In genomic region chr1:31705080-31705866, GRCh38 we compare ENCODE assay signal across 9 cellular contexts. TPM values are rescaled to one million over a fixed set of nuclear protein-coding genes. Genes with fewer than 3 reads are reported as not detected.
DNase-seq lines count a peak whose midpoint lies in the region; ATAC-seq and TF ChIP-seq lines count a peak whose summit lies in the region.
"Had no signal": no experiment of that assay in that cellular context is flagged by ENCODE, and none has a peak within 500 bp of the region (broad histone marks: within the 10 kb centered on the region; RNA-seq: fewer than 3 reads in every experiment).

No MANE protein-coding gene starts in this region.

- no peak for TF ChIP-seq POLR2A in esophagus squamous epithelium (IDR thresholded peaks at IDR 0.05)

- H3K36me3 ChIP-seq in Karpas-422 (ENCODE audit: insufficient read depth, low read length), result no peaks in the 10 kb centered on the region
- no peaks in the 10 kb centered on the region for H3K36me3 ChIP-seq in esophagus squamous epithelium
- no peaks in the 10 kb centered on the region for H3K36me3 ChIP-seq in neural progenitor cell
- no peaks in the 10 kb centered on the region for H3K36me3 ChIP-seq in thoracic aorta

- no peaks in the 10 kb centered on the region for H3K9me3 ChIP-seq in CD4-positive, alpha-beta T cell (ENCODE audit: control insufficient read depth, low read length)
- no peaks in the 10 kb centered on the region for H3K9me3 ChIP-seq in Karpas-422 (ENCODE audit: low read length)
- H3K9me3 ChIP-seq in esophagus squamous epithelium, result no peaks in the 10 kb centered on the region
- H3K9me3 ChIP-seq in neural progenitor cell (ENCODE audit: low read depth), result no peaks in the 10 kb centered on the region
- no peaks in the 10 kb centered on the region for H3K9me3 ChIP-seq in thoracic aorta

- no peaks in the 10 kb centered on the region for H3K9me3 Mint-ChIP-seq in CD4-positive, alpha-beta T cell
- no peaks in the 10 kb centered on the region for H3K9me3 Mint-ChIP-seq in neural progenitor cell

- H3K9ac ChIP-seq in Karpas-422 (ENCODE audit: low read length) (0 out of 2 replicates have a peak overlapping the region, but pooled peaks have one; percentile 13), neural progenitor cell (no peak overlapping the region)

- H3K27me3 Mint-ChIP-seq in CD4-positive, alpha-beta T cell, result peaks cover 63% of the 10 kb centered on the region
- peaks cover 13% of the 10 kb centered on the region for H3K27me3 Mint-ChIP-seq in neural progenitor cell (ENCODE audit: insufficient read depth, low read depth)

- no peak overlapping the region for H3K4me3 Mint-ChIP-seq in CD4-positive, alpha-beta T cell
- H3K4me3 Mint-ChIP-seq in neural progenitor cell, result no peak overlapping the region

- H3K4me3 ChIP-seq in Karpas-422 (ENCODE audit: low read length) (no peak overlapping the region), esophagus squamous epithelium (peak overlapping the region in 3 of 4 donors; percentile 44 to 60 (median 48)), neural progenitor cell (no peak overlapping the region), thoracic aorta (peak overlapping the region; percentile 61)

- H3K36me3 Mint-ChIP-seq in CD4-positive, alpha-beta T cell (ENCODE audit: low read depth), result no peaks in the 10 kb centered on the region
- no peaks in the 10 kb centered on the region for H3K36me3 Mint-ChIP-seq in neural progenitor cell

- H2AFZ ChIP-seq in Karpas-422 (ENCODE audit: low read length) (no peak overlapping the region), neural progenitor cell (replicated peaks) (peak overlapping the region; percentile 35)

- H3K4me1 Mint-ChIP-seq in CD4-positive, alpha-beta T cell (ENCODE audit: low read depth), result peaks cover 31% of the 10 kb centered on the region
- H3K4me1 Mint-ChIP-seq in neural progenitor cell, result peaks cover 37% of the 10 kb centered on the region

- no peak overlapping the region for H3K27ac Mint-ChIP-seq in CD4-positive, alpha-beta T cell
- no peak overlapping the region for H3K27ac Mint-ChIP-seq in neural progenitor cell

- H3K4me2 ChIP-seq in Karpas-422 (ENCODE audit: low read depth, low read length, poor library complexity, severe bottlenecking) (no peak overlapping the region), neural progenitor cell (peak overlapping the region; percentile 87)

- ATAC-seq in CD4-positive, alpha-beta T cell (ENCODE audit: poor library complexity), result peak; percentile 64
- ATAC-seq in thoracic aorta (ENCODE audit: insufficient number of reproducible peaks, low FRiP score, low read depth), result no peak
- no peak for ATAC-seq in HG02885 (IDR thresholded peaks at IDR 0.05; ENCODE audit: poor library complexity, unreplicated experiment)

- H3K4me1 ChIP-seq in Karpas-422 (ENCODE audit: low read length) (peaks cover 14% of the 10 kb centered on the region), esophagus squamous epithelium (peaks cover 47 to 65% (median 54%) of the 10 kb centered on the region in 3 donors), neural progenitor cell (peaks cover 19% of the 10 kb centered on the region), thoracic aorta (ENCODE audit: control insufficient read depth in 1 of 2, low read depth in 2 of 2) (peaks cover 20 to 60% of the 10 kb centered on the region in 2 donors)

- no peaks in the 10 kb centered on the region for H3K9me2 ChIP-seq in Karpas-422 (replicated peaks; ENCODE audit: insufficient read depth, low read length)

- intact Hi-C loops in CD4-positive, alpha-beta T cell (cut with DNase I, micrococcal nuclease), result no loop called here
- intact Hi-C loops in esophagus squamous epithelium (cut with DNase I), result no loop called here

- TF ChIP-seq CTCF in CD4-positive, alpha-beta T cell (IDR thresholded peaks at IDR 0.05), result no peak
- TF ChIP-seq CTCF in esophagus squamous epithelium (IDR thresholded peaks at IDR 0.05) (peak in 2 of 6 experiments; percentile 24 to 28), neural progenitor cell (IDR thresholded peaks at IDR 0.05) (peak; percentile 26), thoracic aorta (IDR thresholded peaks at IDR 0.05) (peak; percentile 34)

- 13 to 15% methylated on average over 7 to 19 of the region's 23 CpGs for WGBS in esophagus squamous epithelium, 2 donors

- H3F3A ChIP-seq in neural progenitor cell (ENCODE audit: low read depth), result peaks cover 5% of the 10 kb centered on the region

- H3K27ac ChIP-seq in CD4-positive, alpha-beta T cell (ENCODE audit: low read depth, low read length), result no peak overlapping the region
- H3K27ac ChIP-seq in Karpas-422 (ENCODE audit: low read length) (no peak overlapping the region), esophagus squamous epithelium (peak overlapping the region; percentile 62 to 92 (median 86)), neural progenitor cell (no peak overlapping the region), thoracic aorta (peak overlapping the region; percentile 61 to 92)
- H3K27ac ChIP-seq: HL-60 had no signal

- peaks cover 23% of the 10 kb centered on the region for H3K27me3 ChIP-seq in CD4-positive, alpha-beta T cell (ENCODE audit: control insufficient read depth, insufficient read depth, low read length)
- H3K27me3 ChIP-seq in Karpas-422 (ENCODE audit: low read length) (no peaks in the 10 kb centered on the region), esophagus squamous epithelium (peaks cover 0 to 32% (median 0%) of the 10 kb centered on the region in 4 donors), neural progenitor cell (peaks cover 19% of the 10 kb centered on the region), thoracic aorta (replicated peaks; ENCODE audit: insufficient read depth) (no peaks in the 10 kb centered on the region)

- CTCF ChIA-PET in CD4-positive, alpha-beta T cell (lab: Charles Lee), result interaction anchor here (1.9 kb wide), 1 partner anchor 9 kb away, joined by 7 read pairs; no protein-coding TSS in a partner anchor

- peak; percentile 8 to 51 (median 32) for DNase-seq in CD4-positive, alpha-beta T cell
- DNase-seq in Karpas-422 (peak; percentile 75), esophagus squamous epithelium (lab: John Stamatoyannopoulos, UW) (no peak), neural progenitor cell (ENCODE audit: low spot score) (peak; percentile 68), thoracic aorta (ENCODE audit: low spot score) (peak; percentile 30), NCI-H1694 treated with DMSO at 0.1 percent for 48 hours (lab: John Stamatoyannopoulos, UW) (no peak)
- peak; percentile 44 for DNase-seq in activated CD8-positive, alpha-beta memory T cell treated with anti-CD3 and anti-CD28 coated beads, Interleukin-2, amount 50 U/mL, for 24 hours (ENCODE audit: extremely low read depth)

- H4K20me1 ChIP-seq in Karpas-422 (ENCODE audit: insufficient read depth, low read depth, low read length), result no peaks in the 10 kb centered on the region
- no peaks in the 10 kb centered on the region for H4K20me1 ChIP-seq in neural progenitor cell (ENCODE audit: low read depth)

- POLR2A ChIA-PET in CD4-positive, alpha-beta T cell (lab: Charles Lee), result no interaction called here

- H3K79me2 ChIP-seq in Karpas-422 (ENCODE audit: low read length) (no peaks in the 10 kb centered on the region), neural progenitor cell (ENCODE audit: low read depth) (no peaks in the 10 kb centered on the region)

RNA-seq across cellular contexts. Expression of gene COL16A1, which starts 1.5 kb away (rescaled TPM):
- not detected for total RNA-seq in CD4-positive, alpha-beta T cell
- total RNA-seq in Karpas-422 (2014; rRNA removed; shearing (Covaris generic); ENCODE audit: low replicate concordance), result not detected in 2 replicates
- total RNA-seq in esophagus squamous epithelium (10 to 100 TPM in 2 of 4 donors, 1 to 10 TPM in 2; 8.8 to 35.5 (median 16.4) TPM), neural progenitor cell (ENCODE audit: low replicate concordance) (0.22 and 7.0 TPM in 2 replicates), thoracic aorta (100 to 1,000 TPM; 183 to 323 TPM)

RNA-seq across cellular contexts. Expression of gene ADGRB2, which starts 58.9 kb away (rescaled TPM):
- total RNA-seq in CD4-positive, alpha-beta T cell, result under 1 TPM; 0.39 to 0.71 TPM
- 9.2 and 28.5 TPM in 2 replicates for total RNA-seq in Karpas-422 (2014; rRNA removed; shearing (Covaris generic); ENCODE audit: low replicate concordance)
- total RNA-seq in esophagus squamous epithelium, result 1 to 10 TPM in 2 of 4 donors, under 1 TPM in 2; 0.18 to 2.1 (median 0.86) TPM
- total RNA-seq in neural progenitor cell (ENCODE audit: low replicate concordance), result 7.1 and 21.2 TPM in 2 replicates
- 1 to 10 TPM; 1.5 TPM for total RNA-seq in thoracic aorta

Comparison
In these comparisons a context has a peak if more than half of its experiments do, and no peak if none do; other contexts are left out.
1. DNase-seq: peak in CD4-positive, alpha-beta T cell (10 of 10), Karpas-422 (single experiment), activated CD8-positive, alpha-beta memory T cell treated with anti-CD3 and anti-CD28 coated beads, Interleukin-2, amount 50 U/mL, for 24 hours (single experiment), neural progenitor cell (single experiment) and thoracic aorta (single experiment); none in esophagus squamous epithelium (single experiment) and NCI-H1694 treated with DMSO at 0.1 percent for 48 hours (single experiment).
2. H3K27ac ChIP-seq: peak in esophagus squamous epithelium (4 of 4) and thoracic aorta (2 of 2); none in CD4-positive, alpha-beta T cell (single experiment), Karpas-422 (single experiment) and neural progenitor cell (single experiment).
3. H3K4me3 ChIP-seq: peak in esophagus squamous epithelium (3 of 4) and thoracic aorta (single experiment); none in Karpas-422 (single experiment) and neural progenitor cell (single experiment).